ENCODE assay signal across 1 cellular context in genomic region chr12:121490401-121491257, GRCh38.
TF ChIP-seq lines count a peak whose summit lies in the region.

No MANE protein-coding gene starts in this region.

TF ChIP-seq in HepG2, 621 proteins besides CTCF, POLR2A, EP300 and RAD21 (continued from another document and continues in another):
- TF ChIP-seq, protein P1, sequence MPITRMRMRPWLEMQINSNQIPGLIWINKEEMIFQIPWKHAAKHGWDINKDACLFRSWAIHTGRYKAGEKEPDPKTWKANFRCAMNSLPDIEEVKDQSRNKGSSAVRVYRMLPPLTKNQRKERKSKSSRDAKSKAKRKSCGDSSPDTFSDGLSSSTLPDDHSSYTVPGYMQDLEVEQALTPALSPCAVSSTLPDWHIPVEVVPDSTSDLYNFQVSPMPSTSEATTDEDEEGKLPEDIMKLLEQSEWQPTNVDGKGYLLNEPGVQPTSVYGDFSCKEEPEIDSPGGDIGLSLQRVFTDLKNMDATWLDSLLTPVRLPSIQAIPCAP (CRISPR knock-in tag; IDR thresholded peaks at IDR 0.05; ENCODE audit: low read depth) = no peak
- TF ChIP-seq BCL3 (CRISPR knock-in tag; IDR thresholded peaks at IDR 0.05) = 0 out of 2 replicates have a peak, but pooled peaks have one; percentile 37
- TF ChIP-seq ZNF160 (CRISPR knock-in tag; IDR thresholded peaks at IDR 0.05) = no peak
- peak; percentile 52 for TF ChIP-seq ARNTL (CRISPR knock-in tag; IDR thresholded peaks at IDR 0.05)
- TF ChIP-seq THAP11 (CRISPR knock-in tag; IDR thresholded peaks at IDR 0.05) = peak; percentile 49
- TF ChIP-seq SMAD9 (CRISPR knock-in tag; IDR thresholded peaks at IDR 0.05) = no peak
- TF ChIP-seq YEATS2 (CRISPR knock-in tag; IDR thresholded peaks at IDR 0.05; ENCODE audit: borderline replicate concordance) = peak; percentile 8; the same call in 1 of the 2 replicates
- TF ChIP-seq SNAPC5 (CRISPR knock-in tag; IDR thresholded peaks at IDR 0.05; ENCODE audit: borderline replicate concordance) = no peak
- TF ChIP-seq PHF8 (CRISPR knock-in tag; IDR thresholded peaks at IDR 0.05) = 0 out of 2 replicates have a peak, but pooled peaks have one; percentile 16
- 0 out of 2 replicates have a peak, but pooled peaks have one; percentile 27 for TF ChIP-seq ZNF879 (CRISPR knock-in tag; IDR thresholded peaks at IDR 0.05)
- TF ChIP-seq, protein P2, sequence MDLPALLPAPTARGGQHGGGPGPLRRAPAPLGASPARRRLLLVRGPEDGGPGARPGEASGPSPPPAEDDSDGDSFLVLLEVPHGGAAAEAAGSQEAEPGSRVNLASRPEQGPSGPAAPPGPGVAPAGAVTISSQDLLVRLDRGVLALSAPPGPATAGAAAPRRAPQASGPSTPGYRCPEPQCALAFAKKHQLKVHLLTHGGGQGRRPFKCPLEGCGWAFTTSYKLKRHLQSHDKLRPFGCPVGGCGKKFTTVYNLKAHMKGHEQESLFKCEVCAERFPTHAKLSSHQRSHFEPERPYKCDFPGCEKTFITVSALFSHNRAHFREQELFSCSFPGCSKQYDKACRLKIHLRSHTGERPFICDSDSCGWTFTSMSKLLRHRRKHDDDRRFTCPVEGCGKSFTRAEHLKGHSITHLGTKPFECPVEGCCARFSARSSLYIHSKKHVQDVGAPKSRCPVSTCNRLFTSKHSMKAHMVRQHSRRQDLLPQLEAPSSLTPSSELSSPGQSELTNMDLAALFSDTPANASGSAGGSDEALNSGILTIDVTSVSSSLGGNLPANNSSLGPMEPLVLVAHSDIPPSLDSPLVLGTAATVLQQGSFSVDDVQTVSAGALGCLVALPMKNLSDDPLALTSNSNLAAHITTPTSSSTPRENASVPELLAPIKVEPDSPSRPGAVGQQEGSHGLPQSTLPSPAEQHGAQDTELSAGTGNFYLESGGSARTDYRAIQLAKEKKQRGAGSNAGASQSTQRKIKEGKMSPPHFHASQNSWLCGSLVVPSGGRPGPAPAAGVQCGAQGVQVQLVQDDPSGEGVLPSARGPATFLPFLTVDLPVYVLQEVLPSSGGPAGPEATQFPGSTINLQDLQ (CRISPR knock-in tag; IDR thresholded peaks at IDR 0.05) = no peak
- TF ChIP-seq, protein P3, sequence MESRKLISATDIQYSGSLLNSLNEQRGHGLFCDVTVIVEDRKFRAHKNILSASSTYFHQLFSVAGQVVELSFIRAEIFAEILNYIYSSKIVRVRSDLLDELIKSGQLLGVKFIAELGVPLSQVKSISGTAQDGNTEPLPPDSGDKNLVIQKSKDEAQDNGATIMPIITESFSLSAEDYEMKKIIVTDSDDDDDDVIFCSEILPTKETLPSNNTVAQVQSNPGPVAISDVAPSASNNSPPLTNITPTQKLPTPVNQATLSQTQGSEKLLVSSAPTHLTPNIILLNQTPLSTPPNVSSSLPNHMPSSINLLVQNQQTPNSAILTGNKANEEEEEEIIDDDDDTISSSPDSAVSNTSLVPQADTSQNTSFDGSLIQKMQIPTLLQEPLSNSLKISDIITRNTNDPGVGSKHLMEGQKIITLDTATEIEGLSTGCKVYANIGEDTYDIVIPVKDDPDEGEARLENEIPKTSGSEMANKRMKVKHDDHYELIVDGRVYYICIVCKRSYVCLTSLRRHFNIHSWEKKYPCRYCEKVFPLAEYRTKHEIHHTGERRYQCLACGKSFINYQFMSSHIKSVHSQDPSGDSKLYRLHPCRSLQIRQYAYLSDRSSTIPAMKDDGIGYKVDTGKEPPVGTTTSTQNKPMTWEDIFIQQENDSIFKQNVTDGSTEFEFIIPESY (CRISPR knock-in tag; IDR thresholded peaks at IDR 0.05) = no peak
- TF ChIP-seq, protein P4, sequence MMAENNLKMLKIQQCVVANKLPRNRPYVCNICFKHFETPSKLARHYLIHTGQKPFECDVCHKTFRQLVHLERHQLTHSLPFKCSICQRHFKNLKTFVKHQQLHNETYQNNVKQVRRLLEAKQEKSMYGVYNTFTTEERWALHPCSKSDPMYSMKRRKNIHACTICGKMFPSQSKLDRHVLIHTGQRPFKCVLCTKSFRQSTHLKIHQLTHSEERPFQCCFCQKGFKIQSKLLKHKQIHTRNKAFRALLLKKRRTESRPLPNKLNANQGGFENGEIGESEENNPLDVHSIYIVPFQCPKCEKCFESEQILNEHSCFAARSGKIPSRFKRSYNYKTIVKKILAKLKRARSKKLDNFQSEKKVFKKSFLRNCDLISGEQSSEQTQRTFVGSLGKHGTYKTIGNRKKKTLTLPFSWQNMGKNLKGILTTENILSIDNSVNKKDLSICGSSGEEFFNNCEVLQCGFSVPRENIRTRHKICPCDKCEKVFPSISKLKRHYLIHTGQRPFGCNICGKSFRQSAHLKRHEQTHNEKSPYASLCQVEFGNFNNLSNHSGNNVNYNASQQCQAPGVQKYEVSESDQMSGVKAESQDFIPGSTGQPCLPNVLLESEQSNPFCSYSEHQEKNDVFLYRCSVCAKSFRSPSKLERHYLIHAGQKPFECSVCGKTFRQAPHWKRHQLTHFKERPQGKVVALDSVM (CRISPR knock-in tag; IDR thresholded peaks at IDR 0.05) = peak; percentile 47; the same call in 1 of the 2 replicates
- TF ChIP-seq HMG20A (CRISPR knock-in tag; IDR thresholded peaks at IDR 0.05; ENCODE audit: borderline replicate concordance) = peak; percentile 45; the same call in 1 of the 2 replicates
- TF ChIP-seq SATB2 (CRISPR knock-in tag; IDR thresholded peaks at IDR 0.05) = peak; percentile 95
- TF ChIP-seq TCF12 (IDR thresholded peaks at IDR 0.05) = no peak
- TF ChIP-seq TCF12 (CRISPR knock-in tag; IDR thresholded peaks at IDR 0.05) = 0 out of 2 replicates have a peak, but pooled peaks have one; percentile 6
- peak; percentile 69; the same call in 1 of the 2 replicates for TF ChIP-seq EHMT2 (IDR thresholded peaks at IDR 0.05; ENCODE audit: borderline replicate concordance, low read depth, low read length)
- no peak for TF ChIP-seq ZZZ3 (CRISPR knock-in tag; IDR thresholded peaks at IDR 0.05; ENCODE audit: borderline replicate concordance)
- TF ChIP-seq, protein P5, sequence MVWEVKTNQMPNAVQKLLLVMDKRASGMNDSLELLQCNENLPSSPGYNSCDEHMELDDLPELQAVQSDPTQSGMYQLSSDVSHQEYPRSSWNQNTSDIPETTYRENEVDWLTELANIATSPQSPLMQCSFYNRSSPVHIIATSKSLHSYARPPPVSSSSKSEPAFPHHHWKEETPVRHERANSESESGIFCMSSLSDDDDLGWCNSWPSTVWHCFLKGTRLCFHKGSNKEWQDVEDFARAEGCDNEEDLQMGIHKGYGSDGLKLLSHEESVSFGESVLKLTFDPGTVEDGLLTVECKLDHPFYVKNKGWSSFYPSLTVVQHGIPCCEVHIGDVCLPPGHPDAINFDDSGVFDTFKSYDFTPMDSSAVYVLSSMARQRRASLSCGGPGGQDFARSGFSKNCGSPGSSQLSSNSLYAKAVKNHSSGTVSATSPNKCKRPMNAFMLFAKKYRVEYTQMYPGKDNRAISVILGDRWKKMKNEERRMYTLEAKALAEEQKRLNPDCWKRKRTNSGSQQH (CRISPR knock-in tag; IDR thresholded peaks at IDR 0.05; ENCODE audit: low read depth) = no peak
- no peak for TF ChIP-seq ZNF383 (CRISPR knock-in tag; IDR thresholded peaks at IDR 0.05; ENCODE audit: borderline replicate concordance)
- peak; percentile 93 for TF ChIP-seq THRA (CRISPR knock-in tag; IDR thresholded peaks at IDR 0.05; ENCODE audit: borderline replicate concordance)
- peak; percentile 60 for TF ChIP-seq ZFX (CRISPR knock-in tag; IDR thresholded peaks at IDR 0.05; ENCODE audit: low read depth)
- TF ChIP-seq HDAC2 (CRISPR knock-in tag; IDR thresholded peaks at IDR 0.05) = peak; percentile 74
- peak; percentile 44; the same call in 1 of the 2 replicates for TF ChIP-seq ZNF788 (CRISPR knock-in tag; IDR thresholded peaks at IDR 0.05; ENCODE audit: borderline replicate concordance)
- no peak for TF ChIP-seq TSC22D2 (CRISPR knock-in tag; IDR thresholded peaks at IDR 0.05; ENCODE audit: borderline replicate concordance)
- TF ChIP-seq FOXK1 (CRISPR knock-in tag; IDR thresholded peaks at IDR 0.05; ENCODE audit: borderline replicate concordance, low read depth) = no peak
- peak; percentile 87; the same call in 1 of the 2 replicates for TF ChIP-seq NCOR1 (IDR thresholded peaks at IDR 0.05; ENCODE audit: borderline replicate concordance, low read length)
- TF ChIP-seq NR3C1 (CRISPR knock-in tag; IDR thresholded peaks at IDR 0.05) = no peak
- TF ChIP-seq PAWR (CRISPR knock-in tag; IDR thresholded peaks at IDR 0.05; ENCODE audit: borderline replicate concordance) = no peak
- peak; percentile 83 for TF ChIP-seq NR2C2 (CRISPR knock-in tag; IDR thresholded peaks at IDR 0.05; ENCODE audit: borderline replicate concordance)
- TF ChIP-seq NR2F1 (CRISPR knock-in tag; IDR thresholded peaks at IDR 0.05) = peak; percentile 44 to 90; a peak in 3 of 4 replicates
- TF ChIP-seq, protein P6, sequence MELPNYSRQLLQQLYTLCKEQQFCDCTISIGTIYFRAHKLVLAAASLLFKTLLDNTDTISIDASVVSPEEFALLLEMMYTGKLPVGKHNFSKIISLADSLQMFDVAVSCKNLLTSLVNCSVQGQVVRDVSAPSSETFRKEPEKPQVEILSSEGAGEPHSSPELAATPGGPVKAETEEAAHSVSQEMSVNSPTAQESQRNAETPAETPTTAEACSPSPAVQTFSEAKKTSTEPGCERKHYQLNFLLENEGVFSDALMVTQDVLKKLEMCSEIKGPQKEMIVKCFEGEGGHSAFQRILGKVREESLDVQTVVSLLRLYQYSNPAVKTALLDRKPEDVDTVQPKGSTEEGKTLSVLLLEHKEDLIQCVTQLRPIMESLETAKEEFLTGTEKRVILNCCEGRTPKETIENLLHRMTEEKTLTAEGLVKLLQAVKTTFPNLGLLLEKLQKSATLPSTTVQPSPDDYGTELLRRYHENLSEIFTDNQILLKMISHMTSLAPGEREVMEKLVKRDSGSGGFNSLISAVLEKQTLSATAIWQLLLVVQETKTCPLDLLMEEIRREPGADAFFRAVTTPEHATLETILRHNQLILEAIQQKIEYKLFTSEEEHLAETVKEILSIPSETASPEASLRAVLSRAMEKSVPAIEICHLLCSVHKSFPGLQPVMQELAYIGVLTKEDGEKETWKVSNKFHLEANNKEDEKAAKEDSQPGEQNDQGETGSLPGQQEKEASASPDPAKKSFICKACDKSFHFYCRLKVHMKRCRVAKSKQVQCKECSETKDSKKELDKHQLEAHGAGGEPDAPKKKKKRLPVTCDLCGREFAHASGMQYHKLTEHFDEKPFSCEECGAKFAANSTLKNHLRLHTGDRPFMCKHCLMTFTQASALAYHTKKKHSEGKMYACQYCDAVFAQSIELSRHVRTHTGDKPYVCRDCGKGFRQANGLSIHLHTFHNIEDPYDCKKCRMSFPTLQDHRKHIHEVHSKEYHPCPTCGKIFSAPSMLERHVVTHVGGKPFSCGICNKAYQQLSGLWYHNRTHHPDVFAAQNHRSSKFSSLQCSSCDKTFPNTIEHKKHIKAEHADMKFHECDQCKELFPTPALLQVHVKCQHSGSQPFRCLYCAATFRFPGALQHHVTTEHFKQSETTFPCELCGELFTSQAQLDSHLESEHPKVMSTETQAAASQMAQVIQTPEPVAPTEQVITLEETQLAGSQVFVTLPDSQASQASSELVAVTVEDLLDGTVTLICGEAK (IDR thresholded peaks at IDR 0.05) = no peak
- TF ChIP-seq, protein P6 (CRISPR knock-in tag; IDR thresholded peaks at IDR 0.05) = 0 out of 2 replicates have a peak, but pooled peaks have one; percentile 11
- peak; percentile 56; the same call in 1 of the 2 replicates for TF ChIP-seq MEF2D (CRISPR knock-in tag; IDR thresholded peaks at IDR 0.05)
- TF ChIP-seq ZNF629 (CRISPR knock-in tag; conservative IDR thresholded peaks at IDR 0.05) = 0 out of 2 replicates have a peak, but pooled peaks have one; percentile 5
- no peak for TF ChIP-seq BRCA1 (CRISPR knock-in tag; IDR thresholded peaks at IDR 0.05)
- TF ChIP-seq SPEN (CRISPR knock-in tag; IDR thresholded peaks at IDR 0.05; ENCODE audit: low read depth) = peak; percentile 54; the same call in 1 of the 2 replicates
- no peak for TF ChIP-seq ZNF224 (CRISPR knock-in tag; IDR thresholded peaks at IDR 0.05)
